In genomic region chr14:38848243-38848642, GRCh38 we compare ENCODE assay signal across 14 cellular contexts.
DNase-seq lines count a peak whose midpoint lies in the region; ATAC-seq, FAIRE-seq and TF ChIP-seq lines count a peak whose summit lies in the region.
"Had no signal": no experiment of that assay in that cellular context is flagged by ENCODE, and none has a peak within 500 bp of the region (broad histone marks: within the 10 kb centered on the region; RNA-seq: fewer than 3 reads in every experiment).

No MANE protein-coding gene starts in this region.

- no peaks in the 10 kb centered on the region for H3K27me3 ChIP-seq in neutrophil
- H3K27me3 ChIP-seq in PC-9 (ENCODE audit: insufficient read depth, low read depth): no peaks in the 10 kb centered on the region
- H3K27me3 ChIP-seq: BE2C had no signal

- DNase-seq in Kasumi-1 (lab: John Stamatoyannopoulos, UW) (peak; percentile 47 to 53), PC-9 (no peak), GM12892 (ENCODE audit: insufficient read length) (no peak)
- DNase-seq: BE2C; CD8-positive, alpha-beta memory T cell; DMS53; HCEC 1CT; HFFc6; IMR-90 had no signal

- no peak overlapping the region for H3K4me2 ChIP-seq in PC-9
- H3K4me2 ChIP-seq: A549 had no signal

- H3K4me3 ChIP-seq in neutrophil (ENCODE audit: low read depth in 1 of 2, low read length in 1 of 2): no peak overlapping the region
- no peak overlapping the region for H3K4me3 ChIP-seq in PC-9
- H3K4me3 ChIP-seq: A549 had no signal

- no peak for TF ChIP-seq POLR2A in GM12892 (IDR thresholded peaks at IDR 0.05; ENCODE audit: low read depth, low read length)

- ATAC-seq in HG02852 (IDR thresholded peaks at IDR 0.05; ENCODE audit: unreplicated experiment) (no peak), GM21381 (IDR thresholded peaks at IDR 0.05; ENCODE audit: unreplicated experiment) (no peak)
- ATAC-seq: A549 had no signal

- H3K9me3 ChIP-seq in neutrophil: no peaks in the 10 kb centered on the region
- H3K9me3 ChIP-seq in PC-9 (ENCODE audit: insufficient read depth, low read depth): no peaks in the 10 kb centered on the region
- H3K9me3 ChIP-seq: A549, BE2C had no signal

- FAIRE-seq in GM12892 (lab: Jason Lieb, UNC): no peak
- FAIRE-seq: A549 had no signal

- CTCF ChIA-PET in PC-9 (lab: Charles Lee): no interaction called here

- H3K4me1 ChIP-seq in neutrophil (ENCODE audit: control insufficient read depth in 1 of 2, insufficient read depth in 1 of 2, low read depth in 1 of 2, low read length in 1 of 2) (peaks cover 8 to 12% of the 10 kb centered on the region in 2 experiments), PC-9 (replicated peaks; ENCODE audit: insufficient read depth) (no peaks in the 10 kb centered on the region)
- H3K4me1 ChIP-seq: A549 had no signal

- intact Hi-C loops in PC-9 (cut with micrococcal nuclease; ENCODE audit: unreplicated experiment): no loop called here

- TF ChIP-seq CTCF in neutrophil (IDR thresholded peaks at IDR 0.05) (no peak), PC-9 (conservative IDR thresholded peaks at IDR 0.05) (no peak)

- H3K9me2 ChIP-seq in PC-9 (ENCODE audit: insufficient read depth): no peaks in the 10 kb centered on the region

- POLR2A ChIA-PET in PC-9 (lab: Charles Lee; ENCODE audit: unreplicated experiment): no interaction called here

- no TSS peak for BruUV-seq in PC-9 (replicated peaks; lab: Mats Ljungman, UMichigan)

- H3K36me3 ChIP-seq in neutrophil (no peaks in the 10 kb centered on the region), PC-9 (ENCODE audit: low read depth) (no peaks in the 10 kb centered on the region)
- H3K36me3 ChIP-seq: BE2C had no signal

- H3K27ac ChIP-seq in cingulate gyrus (ENCODE audit: low read depth, low read length): peak overlapping the region; percentile 10
- H3K27ac ChIP-seq in neutrophil: peak overlapping the region; percentile 47
- H3K27ac ChIP-seq in PC-9: no peak overlapping the region
- H3K27ac ChIP-seq: A549 had no signal

- H3K79me2 ChIP-seq in PC-9 (ENCODE audit: low read depth): no peaks in the 10 kb centered on the region

- H4K20me1 ChIP-seq in PC-9 (ENCODE audit: insufficient read depth): no peaks in the 10 kb centered on the region

- no peak overlapping the region for H2AFZ ChIP-seq in PC-9

- H3F3A ChIP-seq in PC-9 (ENCODE audit: insufficient read depth, low read depth): no peaks in the 10 kb centered on the region

Comparison
In these comparisons a context has a peak if more than half of its experiments do, and no peak if none do; other contexts are left out.
1. DNase-seq: peak in Kasumi-1 (2 of 2); none in PC-9 (0 of 2) and GM12892 (single experiment).